11 cellular contexts compared by ENCODE assay signal in genomic region chr2:96802281-96802595, GRCh38. TPM values are rescaled to one million over a fixed set of nuclear protein-coding genes. Genes with fewer than 3 reads are reported as not detected.
DNase-seq lines count a peak whose midpoint lies in the region; ATAC-seq, FAIRE-seq and TF ChIP-seq lines count a peak whose summit lies in the region.
"Had no signal": no experiment of that assay in that cellular context is flagged by ENCODE, and none has a peak within 500 bp of the region (broad histone marks: within the 10 kb centered on the region; RNA-seq: fewer than 3 reads in every experiment).

No MANE protein-coding gene starts in this region.

- no peak for TF ChIP-seq POLR2A in GM12891 (IDR thresholded peaks at IDR 0.05; ENCODE audit: low read depth, low read length)

- no peak for DNase-seq in GM12891 (ENCODE audit: insufficient read length, low spot score)
- peak; percentile 59 for DNase-seq in activated naive CD4-positive, alpha-beta T cell treated with anti-CD3 and anti-CD28 coated beads for 36 hours
- peak; percentile 57 for DNase-seq in stimulated activated CD4-positive, alpha-beta T cell treated with anti-CD3 and anti-CD28 coated beads, Interleukin-1b, Interleukin-23, amount 100 ng/mL, for 48 hours
- DNase-seq: DMS153, NCI-H1417, trophoblast cell had no signal

- peaks cover 11% of the 10 kb centered on the region for H3K4me1 Mint-ChIP-seq in activated naive CD4-positive, alpha-beta T cell treated with anti-CD3 and anti-CD28 coated beads for 36 hours (ENCODE audit: low read depth)
- H3K4me1 Mint-ChIP-seq: brain had no signal

- CTCF ChIA-PET in activated naive CD4-positive, alpha-beta T cell treated with anti-CD3 and anti-CD28 coated beads for 36 hours (lab: Charles Lee) = interaction anchor here (0.8 to 1.6 kb wide), 5 partner anchors 10 to 248 kb away, joined by 3 to 5 read pairs (median 4); partner anchors contain the start of genes CNNM3 and CNNM4

- H3K4me3 Mint-ChIP-seq in activated naive CD4-positive, alpha-beta T cell treated with anti-CD3 and anti-CD28 coated beads for 36 hours = no peak overlapping the region
- H3K4me3 Mint-ChIP-seq: brain had no signal

- ATAC-seq in HG03175 (IDR thresholded peaks at IDR 0.05; ENCODE audit: unreplicated experiment) (peak; percentile 35), HG03095 (IDR thresholded peaks at IDR 0.05; ENCODE audit: unreplicated experiment) (no peak), GM21390 (IDR thresholded peaks at IDR 0.05; ENCODE audit: unreplicated experiment) (no peak), GM18520 (IDR thresholded peaks at IDR 0.05; ENCODE audit: unreplicated experiment) (no peak)

- no peak for FAIRE-seq in GM12891 (lab: Jason Lieb, UNC)

- no peaks in the 10 kb centered on the region for H3K27me3 Mint-ChIP-seq in activated naive CD4-positive, alpha-beta T cell treated with anti-CD3 and anti-CD28 coated beads for 36 hours (ENCODE audit: low read depth)

- no peak overlapping the region for H3K27ac Mint-ChIP-seq in activated naive CD4-positive, alpha-beta T cell treated with anti-CD3 and anti-CD28 coated beads for 36 hours
- H3K27ac Mint-ChIP-seq: brain had no signal

- intact Hi-C loops in activated naive CD4-positive, alpha-beta T cell treated with anti-CD3 and anti-CD28 coated beads for 36 hours (cut with micrococcal nuclease) = loop anchor here (5.0 kb wide), 3 partner anchors 165 to 395 kb away; partner anchors contain the start of gene KANSL3

- no peaks in the 10 kb centered on the region for H3K9me3 Mint-ChIP-seq in activated naive CD4-positive, alpha-beta T cell treated with anti-CD3 and anti-CD28 coated beads for 36 hours

- H3K36me3 Mint-ChIP-seq in activated naive CD4-positive, alpha-beta T cell treated with anti-CD3 and anti-CD28 coated beads for 36 hours (ENCODE audit: low read depth) = no peaks in the 10 kb centered on the region

TF ChIP-seq in GM12891, 5 proteins besides CTCF, POLR2A, EP300 and RAD21:
- TF ChIP-seq SPI1 (IDR thresholded peaks at IDR 0.05; ENCODE audit: low read depth, low read length) = peak; percentile 36
- no peak for TF ChIP-seq PAX5 (IDR thresholded peaks at IDR 0.05; ENCODE audit: insufficient read depth, low read length, severe bottlenecking)
- TF ChIP-seq POU2F2 (IDR thresholded peaks at IDR 0.05; ENCODE audit: low read depth, low read length) = no peak
- no peak for TF ChIP-seq POLR2AphosphoS5 (IDR thresholded peaks at IDR 0.05; ENCODE audit: low read depth, low read length)
- no peak for TF ChIP-seq TAF1 (IDR thresholded peaks at IDR 0.05; ENCODE audit: low read depth, low read length)

RNA-seq across cellular contexts. Expression of gene CNNM3, which starts 13.8 kb away (rescaled TPM):
- 5.2 TPM for polyA plus RNA-seq in GM12891 (2012; ENCODE audit: low read depth, missing spikeins)
- 10 to 100 TPM; 17.3 to 19.9 TPM for total RNA-seq in activated naive CD4-positive, alpha-beta T cell treated with anti-CD3 and anti-CD28 coated beads for 36 hours

RNA-seq across cellular contexts. Expression of gene CNNM4, which starts 41.5 kb away (rescaled TPM):
- polyA plus RNA-seq in GM12891 (2012; ENCODE audit: low read depth, missing spikeins) = 9.2 TPM
- total RNA-seq in activated naive CD4-positive, alpha-beta T cell treated with anti-CD3 and anti-CD28 coated beads for 36 hours = 1 to 10 TPM; 5.6 to 6.0 TPM

RNA-seq across cellular contexts. Expression of gene ANKRD23, which starts 41.6 kb away (rescaled TPM):
- 2.2 TPM for polyA plus RNA-seq in GM12891 (2012; ENCODE audit: low read depth, missing spikeins)
- 1 to 10 TPM; 3.3 to 4.2 TPM for total RNA-seq in activated naive CD4-positive, alpha-beta T cell treated with anti-CD3 and anti-CD28 coated beads for 36 hours

RNA-seq across cellular contexts. Expression of gene ANKRD39, which starts 55.6 kb away (rescaled TPM):
- 14.9 TPM for polyA plus RNA-seq in GM12891 (2012; ENCODE audit: low read depth, missing spikeins)
- 10 to 100 TPM; 25.0 to 27.3 TPM for total RNA-seq in activated naive CD4-positive, alpha-beta T cell treated with anti-CD3 and anti-CD28 coated beads for 36 hours
